In genomic region chr14:89336338-89336737, GRCh38 we compare ENCODE assay signal across 11 cellular contexts.
A peak's percentile ranks its signal among the peaks of the same experiment; 100 is the strongest.
DNase-seq lines count a peak whose midpoint lies in the region; ATAC-seq and TF ChIP-seq lines count a peak whose summit lies in the region.
"Had no signal": no experiment of that assay in that cellular context is flagged by ENCODE, and none has a peak within 500 bp of the region (broad histone marks: within the 10 kb centered on the region; RNA-seq: fewer than 3 reads in every experiment).

No MANE protein-coding gene starts in this region.

- H3K9me3 Mint-ChIP-seq in MCF 10A (ENCODE audit: unreplicated experiment), result no peaks in the 10 kb centered on the region
- H3K9me3 Mint-ChIP-seq in activated B cell treated with CpG ODN at 0.5 μM for 24 hours, result no peaks in the 10 kb centered on the region
- H3K9me3 Mint-ChIP-seq: activated T-cell treated with anti-CD3 and anti-CD28 coated beads, Interleukin-2, amount 50 U/mL, for 4 hours; stimulated activated naive CD8-positive, alpha-beta T cell treated with anti-CD3 and anti-CD28 coated beads, Interleukin-15, Interleukin-2, amounts not matched to agents 100 ng/mL and 50 ng/mL, for 24 hours had no signal

- H3K9me3 ChIP-seq in breast epithelium, result no peaks in the 10 kb centered on the region
- H3K9me3 ChIP-seq in transverse colon, result no peaks in the 10 kb centered on the region
- H3K9me3 ChIP-seq: heart left ventricle had no signal

- no TSS peak for BruUV-seq in MCF 10A (replicated peaks; lab: Mats Ljungman, UMichigan)

- H3K4me3 ChIP-seq in breast epithelium (no peak overlapping the region), transverse colon (no peak overlapping the region)
- H3K4me3 ChIP-seq: heart left ventricle had no signal

- peak overlapping the region; percentile 36 to 57 for H3K27ac ChIP-seq in breast epithelium
- no peak overlapping the region for H3K27ac ChIP-seq in transverse colon
- H3K27ac ChIP-seq: heart left ventricle had no signal

- TF ChIP-seq EP300 in transverse colon (IDR thresholded peaks at IDR 0.05; ENCODE audit: low read depth), result no peak

- TF ChIP-seq CTCF in breast epithelium (IDR thresholded peaks at IDR 0.05) (no peak), MCF 10A (IDR thresholded peaks at IDR 0.05; ENCODE audit: unreplicated experiment) (no peak), activated B cell treated with CpG ODN at 0.5 μM for 24 hours (IDR thresholded peaks at IDR 0.05) (no peak), transverse colon (IDR thresholded peaks at IDR 0.05) (peak in 3 of 5 experiments; percentile 6 to 11 (median 11))

- H3K4me1 Mint-ChIP-seq in MCF 10A (ENCODE audit: insufficient read depth, unreplicated experiment) (peaks cover 15% of the 10 kb centered on the region), activated B cell treated with CpG ODN at 0.5 μM for 24 hours (peaks cover 71% of the 10 kb centered on the region)

- no peaks in the 10 kb centered on the region for H3K27me3 ChIP-seq in breast epithelium
- no peaks in the 10 kb centered on the region for H3K27me3 ChIP-seq in transverse colon
- H3K27me3 ChIP-seq: heart left ventricle had no signal

- in situ Hi-C loops in transverse colon (cut with MboI; ENCODE audit: low pct_ligation_motif_present in 1 of 4, low pct_unique_long_range_greater_than_20kb in 1 of 4, low sequenced_read_pairs in 3 of 4), result no loop called here

- intact Hi-C loops in breast epithelium (cut with DNase I; ENCODE audit: low total_unique reads) (no loop called here), MCF 10A (cut with micrococcal nuclease) (no loop called here), activated B cell treated with CpG ODN at 0.5 μM for 24 hours (cut with micrococcal nuclease) (loop anchor here (1.0 to 10.0 kb wide), 7 partner anchors 28 to 579 kb away; no protein-coding TSS in a partner anchor), transverse colon (cut with DNase I; ENCODE audit: low total_unique reads) (no loop called here)

- H3K36me3 Mint-ChIP-seq in MCF 10A (ENCODE audit: insufficient read depth, unreplicated experiment), result no peaks in the 10 kb centered on the region
- H3K36me3 Mint-ChIP-seq in activated B cell treated with CpG ODN at 0.5 μM for 24 hours (ENCODE audit: low read depth), result peaks cover 17% of the 10 kb centered on the region

- H3K4me1 ChIP-seq in breast epithelium, result peaks cover 0 to 4% of the 10 kb centered on the region in 2 donors
- peaks cover 0 to 40% (median 27%) of the 10 kb centered on the region in 4 donors for H3K4me1 ChIP-seq in transverse colon

- H3K27me3 Mint-ChIP-seq in MCF 10A (ENCODE audit: insufficient read depth, unreplicated experiment) (no peaks in the 10 kb centered on the region), activated B cell treated with CpG ODN at 0.5 μM for 24 hours (no peaks in the 10 kb centered on the region)
- H3K27me3 Mint-ChIP-seq: stimulated activated naive CD8-positive, alpha-beta T cell treated with anti-CD3 and anti-CD28 coated beads, Interleukin-15, Interleukin-2, amounts not matched to agents 100 ng/mL and 50 ng/mL, for 24 hours had no signal

- H3K27ac Mint-ChIP-seq in MCF 10A (ENCODE audit: low read depth, unreplicated experiment), result no peak overlapping the region
- H3K27ac Mint-ChIP-seq in activated B cell treated with CpG ODN at 0.5 μM for 24 hours, result peak overlapping the region; percentile 66
- H3K27ac Mint-ChIP-seq: stimulated activated naive CD8-positive, alpha-beta T cell treated with anti-CD3 and anti-CD28 coated beads, Interleukin-15, Interleukin-2, amounts not matched to agents 100 ng/mL and 50 ng/mL, for 24 hours had no signal

- H3K36me3 ChIP-seq in breast epithelium (no peaks in the 10 kb centered on the region), transverse colon (no peaks in the 10 kb centered on the region)
- H3K36me3 ChIP-seq: heart left ventricle had no signal

- H3K4me3 Mint-ChIP-seq in MCF 10A (ENCODE audit: unreplicated experiment), result no peak overlapping the region
- no peak overlapping the region for H3K4me3 Mint-ChIP-seq in activated B cell treated with CpG ODN at 0.5 μM for 24 hours
- H3K4me3 Mint-ChIP-seq: activated T-cell treated with anti-CD3 and anti-CD28 coated beads, Interleukin-2, amount 50 U/mL, for 4 hours; stimulated activated naive CD8-positive, alpha-beta T cell treated with anti-CD3 and anti-CD28 coated beads, Interleukin-15, Interleukin-2, amounts not matched to agents 100 ng/mL and 50 ng/mL, for 24 hours had no signal

- TF ChIP-seq POLR2A in breast epithelium (IDR thresholded peaks at IDR 0.05), result no peak
- no peak for TF ChIP-seq POLR2A in transverse colon (IDR thresholded peaks at IDR 0.05)

- peak; percentile 34 for ATAC-seq in HG02678 (IDR thresholded peaks at IDR 0.05; ENCODE audit: unreplicated experiment)
- peak; percentile 69 for ATAC-seq in activated B cell treated with CpG ODN at 0.5 μM for 24 hours (ENCODE audit: low read depth)
- no peak for ATAC-seq in HG02623 (IDR thresholded peaks at IDR 0.05; ENCODE audit: unreplicated experiment)
- ATAC-seq: activated T-cell treated with anti-CD3 and anti-CD28 coated beads, Interleukin-2, amount 50 U/mL, for 4 hours; heart left ventricle had no signal

- DNase-seq in breast epithelium (ENCODE audit: low spot score in 2 of 2), result no peak
- DNase-seq in MCF 10A (ENCODE audit: unreplicated experiment), result no peak
- no peak for DNase-seq in activated B cell treated with CpG ODN at 0.5 μM for 24 hours
- DNase-seq in transverse colon, result no peak
- no peak for DNase-seq in nucleus accumbens (lab: John Stamatoyannopoulos, UW)
- no peak for DNase-seq in Ammon's horn (ENCODE audit: low spot score)
- DNase-seq: activated T-cell treated with anti-CD3 and anti-CD28 coated beads, Interleukin-2, amount 50 U/mL, for 4 hours; heart left ventricle had no signal

- WGBS in transverse colon (ENCODE audit: low coverage in 1 of 2), 2 donors, result 83 to 86% methylated on average over 1 to 3 of the region's 3 CpGs

- CTCF ChIA-PET in MCF 10A (lab: Yijun Ruan, JAX) (interaction anchor here (1.3 kb wide), 1 partner anchor 98 kb away, joined by 3 read pairs; no protein-coding TSS in a partner anchor), activated B cell treated with CpG ODN at 0.5 μM for 24 hours (lab: Charles Lee) (interaction anchor here (0.6 to 3.8 kb wide), 22 partner anchors 15 to 434 kb away, joined by 3 to 30 read pairs (median 4); no protein-coding TSS in a partner anchor)

- POLR2A ChIA-PET in MCF 10A (lab: Yijun Ruan, JAX), result interaction anchor here (0.6 to 1.2 kb wide), 3 partner anchors 12 to 1482 kb away, joined by 3 to 5 read pairs (median 4); no protein-coding TSS in a partner anchor
- POLR2A ChIA-PET in activated B cell treated with CpG ODN at 0.5 μM for 24 hours (lab: Charles Lee), result interaction anchor here (0.6 to 1.9 kb wide), 9 partner anchors 12 to 82 kb away, joined by 3 to 11 read pairs (median 4); no protein-coding TSS in a partner anchor

Comparison
In these comparisons a context has a peak if more than half of its experiments do, and no peak if none do; other contexts are left out.
1. H3K27ac ChIP-seq: peak in breast epithelium (2 of 2); none in transverse colon (0 of 4).
2. CTCF ChIP-seq: peak in transverse colon (3 of 5); none in breast epithelium (0 of 3), MCF 10A (single experiment) and activated B cell treated with CpG ODN at 0.5 μM for 24 hours (single experiment).